2 cellular contexts compared by ENCODE assay signal in the genomic region with DNA sequence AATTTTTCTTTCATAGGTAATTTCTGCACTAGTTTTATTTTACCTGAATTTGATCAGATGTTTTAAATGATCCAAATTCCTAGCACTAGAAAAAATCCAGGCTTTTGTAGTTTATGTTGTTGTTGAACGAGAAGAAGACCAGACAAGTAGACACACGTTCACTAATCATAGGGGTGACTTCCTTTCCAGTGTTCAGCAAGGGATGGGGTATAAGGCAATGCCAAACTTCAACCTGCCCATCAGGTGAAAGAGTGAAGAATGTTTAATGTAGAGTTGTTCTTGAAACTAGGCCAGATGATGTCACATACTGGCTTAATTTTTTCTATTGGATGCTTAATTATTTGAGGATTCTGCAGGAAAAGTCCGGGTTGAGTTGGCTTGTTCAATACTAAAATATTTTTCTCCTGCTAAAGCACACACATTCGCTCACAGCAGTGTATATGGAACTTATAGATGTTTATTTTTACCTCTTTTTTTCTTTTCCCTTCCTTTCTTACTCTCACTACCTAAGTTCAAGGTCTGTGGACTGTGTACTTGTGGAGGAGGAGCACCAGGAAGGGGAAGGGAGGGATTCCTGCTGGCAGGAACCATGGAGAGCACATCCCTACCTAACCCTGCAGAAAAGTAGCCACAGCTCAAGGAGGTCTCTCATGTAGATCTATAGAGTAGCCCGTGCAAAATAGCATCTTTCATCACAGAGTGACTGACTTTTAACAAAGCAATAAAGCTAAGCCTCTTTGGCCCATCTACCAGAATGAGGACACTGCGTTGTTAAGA.
TF ChIP-seq lines count a peak whose summit lies in the region.

No MANE protein-coding gene starts in this region.

TF ChIP-seq in SK-N-SH, 30 proteins besides CTCF, POLR2A, EP300 and RAD21:
- TF ChIP-seq, protein P1, sequence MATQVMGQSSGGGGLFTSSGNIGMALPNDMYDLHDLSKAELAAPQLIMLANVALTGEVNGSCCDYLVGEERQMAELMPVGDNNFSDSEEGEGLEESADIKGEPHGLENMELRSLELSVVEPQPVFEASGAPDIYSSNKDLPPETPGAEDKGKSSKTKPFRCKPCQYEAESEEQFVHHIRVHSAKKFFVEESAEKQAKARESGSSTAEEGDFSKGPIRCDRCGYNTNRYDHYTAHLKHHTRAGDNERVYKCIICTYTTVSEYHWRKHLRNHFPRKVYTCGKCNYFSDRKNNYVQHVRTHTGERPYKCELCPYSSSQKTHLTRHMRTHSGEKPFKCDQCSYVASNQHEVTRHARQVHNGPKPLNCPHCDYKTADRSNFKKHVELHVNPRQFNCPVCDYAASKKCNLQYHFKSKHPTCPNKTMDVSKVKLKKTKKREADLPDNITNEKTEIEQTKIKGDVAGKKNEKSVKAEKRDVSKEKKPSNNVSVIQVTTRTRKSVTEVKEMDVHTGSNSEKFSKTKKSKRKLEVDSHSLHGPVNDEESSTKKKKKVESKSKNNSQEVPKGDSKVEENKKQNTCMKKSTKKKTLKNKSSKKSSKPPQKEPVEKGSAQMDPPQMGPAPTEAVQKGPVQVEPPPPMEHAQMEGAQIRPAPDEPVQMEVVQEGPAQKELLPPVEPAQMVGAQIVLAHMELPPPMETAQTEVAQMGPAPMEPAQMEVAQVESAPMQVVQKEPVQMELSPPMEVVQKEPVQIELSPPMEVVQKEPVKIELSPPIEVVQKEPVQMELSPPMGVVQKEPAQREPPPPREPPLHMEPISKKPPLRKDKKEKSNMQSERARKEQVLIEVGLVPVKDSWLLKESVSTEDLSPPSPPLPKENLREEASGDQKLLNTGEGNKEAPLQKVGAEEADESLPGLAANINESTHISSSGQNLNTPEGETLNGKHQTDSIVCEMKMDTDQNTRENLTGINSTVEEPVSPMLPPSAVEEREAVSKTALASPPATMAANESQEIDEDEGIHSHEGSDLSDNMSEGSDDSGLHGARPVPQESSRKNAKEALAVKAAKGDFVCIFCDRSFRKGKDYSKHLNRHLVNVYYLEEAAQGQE (IDR thresholded peaks at IDR 0.05; ENCODE audit: low read depth, low read length) = peak; percentile 70; the same call in 1 of the 2 replicates
- TF ChIP-seq, protein P2, sequence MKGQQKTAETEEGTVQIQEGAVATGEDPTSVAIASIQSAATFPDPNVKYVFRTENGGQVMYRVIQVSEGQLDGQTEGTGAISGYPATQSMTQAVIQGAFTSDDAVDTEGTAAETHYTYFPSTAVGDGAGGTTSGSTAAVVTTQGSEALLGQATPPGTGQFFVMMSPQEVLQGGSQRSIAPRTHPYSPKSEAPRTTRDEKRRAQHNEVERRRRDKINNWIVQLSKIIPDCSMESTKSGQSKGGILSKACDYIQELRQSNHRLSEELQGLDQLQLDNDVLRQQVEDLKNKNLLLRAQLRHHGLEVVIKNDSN (IDR thresholded peaks at IDR 0.05; ENCODE audit: borderline replicate concordance, low read depth) = no peak

TF ChIP-seq in SK-N-SH treated with all-trans-retinoic acid at 6 μM for 48 hours, 23 proteins besides CTCF, POLR2A, EP300 and RAD21 (continued from another document):
- TF ChIP-seq ZNF70 (CRISPR knock-in tag; IDR thresholded peaks at IDR 0.05) = no peak
